8 cellular contexts compared by ENCODE assay signal in the genomic region with DNA sequence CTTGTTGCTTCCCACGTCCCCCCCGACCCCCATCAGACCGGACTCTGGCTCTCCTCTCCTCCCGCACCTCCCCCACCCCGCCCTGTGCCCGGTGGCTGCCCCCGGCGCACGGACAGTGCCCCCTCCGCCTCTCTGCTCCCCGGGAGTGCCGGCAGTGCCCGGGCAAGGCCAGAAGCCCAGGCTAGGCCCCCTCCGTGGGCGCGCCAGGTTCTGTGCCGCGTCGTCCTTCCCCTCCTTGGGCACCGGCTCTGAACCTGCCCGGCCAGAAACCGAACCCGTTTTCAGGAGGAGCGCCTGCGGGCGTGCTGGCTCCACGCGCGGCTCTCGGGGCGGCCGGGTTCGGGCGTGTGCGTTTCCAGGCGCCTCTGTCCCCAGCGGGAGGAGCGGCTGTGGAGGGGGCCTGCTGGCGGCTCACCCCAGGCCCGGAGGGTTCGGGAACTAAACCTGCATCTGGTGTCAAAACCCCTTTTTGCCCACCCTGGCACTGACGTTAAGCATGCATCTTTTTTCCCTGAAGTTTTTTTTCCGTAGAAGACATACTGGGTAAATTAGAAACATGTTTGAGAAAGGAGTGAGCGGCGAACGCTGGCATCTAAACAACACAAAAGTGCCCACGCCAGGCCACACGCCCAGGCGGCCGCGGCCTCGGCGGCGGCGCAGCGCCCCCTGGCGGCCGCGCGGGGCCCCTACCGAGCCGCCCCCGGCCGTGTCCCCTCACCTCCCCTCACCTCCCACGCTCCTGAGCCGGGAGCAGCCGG.
DNase-seq lines count a peak whose midpoint lies in the region; ATAC-seq and TF ChIP-seq lines count a peak whose summit lies in the region.

No MANE protein-coding gene starts in this region.

- H3K4me1 ChIP-seq in breast epithelium (peaks cover 0 to 13% of the 10 kb centered on the region in 2 donors), skeletal muscle tissue (ENCODE audit: control insufficient read depth in 3 of 3, insufficient read depth in 3 of 3, low read length in 3 of 3) (peaks cover 5 to 15% (median 6%) of the 10 kb centered on the region in 3 donors)

- H3K4me3 ChIP-seq in WI38 (ENCODE audit: low read depth, low read length) (peak overlapping the region; percentile 59), breast epithelium (peak overlapping the region; percentile 62 to 82 (median 63)), skeletal muscle tissue (ENCODE audit: low read length in 3 of 3) (peak overlapping the region; percentile 67 to 88 (median 81))

- H3K27ac ChIP-seq in breast epithelium, result peak overlapping the region; percentile 91 to 92
- H3K27ac ChIP-seq in skeletal muscle tissue (ENCODE audit: low read depth, low read length), result peak overlapping the region; percentile 78

- TF ChIP-seq CTCF in WI38 (IDR thresholded peaks at IDR 0.05; ENCODE audit: low read depth, low read length) (no peak), breast epithelium (IDR thresholded peaks at IDR 0.05) (peak in 2 of 3 donors; percentile 45 to 99)

- H3K9ac ChIP-seq in skeletal muscle tissue (ENCODE audit: low read depth in 1 of 3, low read length in 3 of 3), result peak overlapping the region; percentile 85 to 93 (median 86)

- intact Hi-C loops in breast epithelium (cut with DNase I; ENCODE audit: low total_unique reads), result loop anchor here (5.0 to 10.0 kb wide), 3 partner anchors 213 to 530 kb away; a partner anchor contains a TSS

- H3K9me3 ChIP-seq in breast epithelium (no peaks in the 10 kb centered on the region), skeletal muscle tissue (ENCODE audit: control insufficient read depth in 3 of 3, low read length in 3 of 3) (no peaks in the 10 kb centered on the region)

- DNase-seq in ELR (ENCODE audit: low read depth) (peak; percentile 76), GOT3 (lab: John Stamatoyannopoulos, UW) (peak; percentile 43), NAMALWA (ENCODE audit: low spot score) (peak; percentile 70), breast epithelium (ENCODE audit: low spot score in 2 of 2) (peak; percentile 65 to 76), iPS-NIHi11 (ENCODE audit: low spot score) (peak; percentile 95)

- no peak for ATAC-seq in HG03457 (IDR thresholded peaks at IDR 0.05; ENCODE audit: unreplicated experiment)

- no peaks in the 10 kb centered on the region for H3K36me3 ChIP-seq in breast epithelium
- H3K36me3 ChIP-seq in skeletal muscle tissue (ENCODE audit: control insufficient read depth in 3 of 3, insufficient read depth in 3 of 3, low read length in 3 of 3), result no peaks in the 10 kb centered on the region

- H3K27me3 ChIP-seq in breast epithelium, result no peaks in the 10 kb centered on the region
- H3K27me3 ChIP-seq in skeletal muscle tissue (ENCODE audit: control insufficient read depth in 3 of 3, insufficient read depth in 3 of 3, low read length in 3 of 3), result no peaks in the 10 kb centered on the region

- no peak for TF ChIP-seq POLR2A in breast epithelium (IDR thresholded peaks at IDR 0.05)

Comparison
In these comparisons a context has a peak if more than half of its experiments do, and no peak if none do; other contexts are left out.
1. DNase-seq: peak in every context shown above with its lines; median percentile 95 in iPS-NIHi11; 76 in ELR; 70 in breast epithelium; 70 in NAMALWA; 43 in GOT3.